Comparison of ENCODE assay signal across 1 cellular context in genomic region chr2:8576525-8577157, GRCh38.
A peak's percentile ranks its signal among the peaks of the same experiment; 100 is the strongest.
TF ChIP-seq lines count a peak whose summit lies in the region.

No MANE protein-coding gene starts in this region.

TF ChIP-seq in K562, 482 proteins besides CTCF, POLR2A, EP300 and RAD21 (continued from another document):
- TF ChIP-seq MCM7 (IDR thresholded peaks at IDR 0.05) (no peak), ZNF384 (IDR thresholded peaks at IDR 0.05; ENCODE audit: low read depth, low read length) (no peak), ATF6 (CRISPR knock-in tag; IDR thresholded peaks at IDR 0.05) (no peak), AFF1 (IDR thresholded peaks at IDR 0.05; ENCODE audit: low read depth in 1 of 2, partially characterized antibody in 2 of 2) (no peak), ZKSCAN1 (IDR thresholded peaks at IDR 0.05; ENCODE audit: low read depth, low read length) (no peak), SPI1 (IDR thresholded peaks at IDR 0.05; ENCODE audit: borderline replicate concordance, low read depth, low read length) (peak; percentile 45; the same call in 1 of the 2 replicates), RBM25 (IDR thresholded peaks at IDR 0.05; ENCODE audit: low read depth, low read length, severe bottlenecking) (peak; percentile 96), ZFX (CRISPR knock-in tag; IDR thresholded peaks at IDR 0.05) (no peak), NKRF (IDR thresholded peaks at IDR 0.05; ENCODE audit: borderline replicate concordance) (no peak), GABPA (tag; conservative IDR thresholded peaks at IDR 0.05; ENCODE audit: low read depth) (no peak), POLR3G (IDR thresholded peaks at IDR 0.05; ENCODE audit: extremely low read depth, insufficient read length, insufficient replicate concordance) (no peak), POLR3A (IDR thresholded peaks at IDR 0.05; ENCODE audit: borderline replicate concordance, extremely low read depth, insufficient read depth, insufficient read length) (no peak), ZNF277 (CRISPR knock-in tag; IDR thresholded peaks at IDR 0.05; ENCODE audit: borderline replicate concordance) (no peak), CREM (IDR thresholded peaks at IDR 0.05; ENCODE audit: low read depth) (no peak)
- TF ChIP-seq, protein P1, sequence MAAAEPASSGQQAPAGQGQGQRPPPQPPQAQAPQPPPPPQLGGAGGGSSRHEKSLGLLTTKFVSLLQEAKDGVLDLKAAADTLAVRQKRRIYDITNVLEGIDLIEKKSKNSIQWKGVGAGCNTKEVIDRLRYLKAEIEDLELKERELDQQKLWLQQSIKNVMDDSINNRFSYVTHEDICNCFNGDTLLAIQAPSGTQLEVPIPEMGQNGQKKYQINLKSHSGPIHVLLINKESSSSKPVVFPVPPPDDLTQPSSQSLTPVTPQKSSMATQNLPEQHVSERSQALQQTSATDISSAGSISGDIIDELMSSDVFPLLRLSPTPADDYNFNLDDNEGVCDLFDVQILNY (CRISPR knock-in tag; IDR thresholded peaks at IDR 0.05), result no peak
- TF ChIP-seq, protein P2, sequence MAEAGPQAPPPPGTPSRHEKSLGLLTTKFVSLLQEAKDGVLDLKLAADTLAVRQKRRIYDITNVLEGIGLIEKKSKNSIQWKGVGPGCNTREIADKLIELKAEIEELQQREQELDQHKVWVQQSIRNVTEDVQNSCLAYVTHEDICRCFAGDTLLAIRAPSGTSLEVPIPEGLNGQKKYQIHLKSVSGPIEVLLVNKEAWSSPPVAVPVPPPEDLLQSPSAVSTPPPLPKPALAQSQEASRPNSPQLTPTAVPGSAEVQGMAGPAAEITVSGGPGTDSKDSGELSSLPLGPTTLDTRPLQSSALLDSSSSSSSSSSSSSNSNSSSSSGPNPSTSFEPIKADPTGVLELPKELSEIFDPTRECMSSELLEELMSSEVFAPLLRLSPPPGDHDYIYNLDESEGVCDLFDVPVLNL (CRISPR knock-in tag; IDR thresholded peaks at IDR 0.05; ENCODE audit: low read depth), result no peak
